14 cellular contexts compared by ENCODE assay signal in the genomic region with DNA sequence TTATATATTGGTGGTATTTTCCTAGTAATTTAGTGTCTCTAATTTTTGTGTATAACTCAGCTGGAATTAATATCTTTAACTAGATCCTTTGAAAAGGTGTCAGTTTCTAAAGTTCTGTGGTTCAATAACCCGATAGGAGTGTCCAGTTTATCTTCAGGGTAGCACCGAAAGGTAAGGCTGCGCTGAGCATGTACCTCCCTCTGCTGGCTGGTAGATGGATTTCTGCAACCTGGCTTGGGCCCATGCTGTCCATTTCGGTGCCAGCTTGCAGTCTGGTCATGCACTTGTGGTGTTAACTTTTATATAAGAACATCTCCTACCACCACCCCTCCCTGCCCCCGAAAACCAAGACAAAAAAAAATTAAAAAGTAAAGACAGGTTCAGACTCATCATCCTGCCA. TPM values are rescaled to one million over a fixed set of nuclear protein-coding genes. Genes with fewer than 3 reads are reported as not detected.
A peak's percentile ranks its signal among the peaks of the same experiment; 100 is the strongest.
DNase-seq lines count a peak whose midpoint lies in the region; ATAC-seq, FAIRE-seq and TF ChIP-seq lines count a peak whose summit lies in the region.
"Had no signal": no experiment of that assay in that cellular context is flagged by ENCODE, and none has a peak within 500 bp of the region (broad histone marks: within the 10 kb centered on the region; RNA-seq: fewer than 3 reads in every experiment).

No MANE protein-coding gene starts in this region.

- H3K79me2 ChIP-seq in PC-3 (ENCODE audit: low read length) (no peaks in the 10 kb centered on the region), osteoblast (ENCODE audit: insufficient read depth, low read length) (no peaks in the 10 kb centered on the region)

- no peak for FAIRE-seq in kidney (lab: Jason Lieb, UNC)
- FAIRE-seq: endometrium had no signal

- H4K20me1 ChIP-seq in PC-3 (ENCODE audit: low read length) (no peaks in the 10 kb centered on the region), osteoblast (ENCODE audit: insufficient read depth, low read length) (peaks cover 8% of the 10 kb centered on the region)

- H3F3A ChIP-seq in PC-3 (ENCODE audit: low read length, unreplicated experiment): no peaks in the 10 kb centered on the region

- peak; percentile 63; the same call in 1 of the 2 replicates for ATAC-seq in PC-3
- ATAC-seq in HG03159 (IDR thresholded peaks at IDR 0.05; ENCODE audit: unreplicated experiment): no peak

- CTCF ChIA-PET in PC-3 (lab: Charles Lee): interaction anchor here (1.3 kb wide), 1 partner anchor 26 kb away, joined by 3 read pairs; no protein-coding TSS in a partner anchor

- peak; percentile 60 for TF ChIP-seq CTCF in PC-3 (conservative IDR thresholded peaks at IDR 0.05; ENCODE audit: low read depth, low read length)
- peak; percentile 44 for TF ChIP-seq CTCF in osteoblast (IDR thresholded peaks at IDR 0.05; ENCODE audit: extremely low read depth, low read depth, low read length)
- no peak for TF ChIP-seq CTCF in kidney (IDR thresholded peaks at IDR 0.05; ENCODE audit: borderline replicate concordance, extremely low read depth, insufficient read depth)

- no peaks in the 10 kb centered on the region for H3K4me1 ChIP-seq in PC-3 (ENCODE audit: insufficient read depth, low read length)
- H3K4me1 ChIP-seq in osteoblast (ENCODE audit: insufficient read depth, low read length): no peaks in the 10 kb centered on the region
- H3K4me1 ChIP-seq in kidney (ENCODE audit: control insufficient read depth in 1 of 2, insufficient read depth in 1 of 2, low read depth in 1 of 2, low read length in 2 of 2): no peaks in the 10 kb centered on the region

- POLR2A ChIA-PET in PC-3 (lab: Charles Lee; ENCODE audit: unreplicated experiment): no interaction called here

- no TSS peak for BruUV-seq in PC-3 (replicated peaks; lab: Mats Ljungman, UMichigan)

- H3K9me3 ChIP-seq in PC-3 (ENCODE audit: low read length) (no peaks in the 10 kb centered on the region), osteoblast (ENCODE audit: low read depth, low read length) (no peaks in the 10 kb centered on the region), kidney (ENCODE audit: control insufficient read depth in 1 of 2, low read length in 2 of 2) (no peaks in the 10 kb centered on the region)

- no peak overlapping the region for H3K9ac ChIP-seq in PC-3 (ENCODE audit: low read length)
- H3K9ac ChIP-seq in kidney (ENCODE audit: low read length in 2 of 2): no peak overlapping the region

- H3K9me2 ChIP-seq in PC-3 (replicated peaks; ENCODE audit: low read length): no peaks in the 10 kb centered on the region

- no peaks in the 10 kb centered on the region for H3K27me3 ChIP-seq in PC-3 (ENCODE audit: low read length)
- H3K27me3 ChIP-seq in osteoblast (ENCODE audit: insufficient read depth, low read length): no peaks in the 10 kb centered on the region

- H2AFZ ChIP-seq in PC-3 (ENCODE audit: low read length) (no peak overlapping the region), osteoblast (ENCODE audit: low read length) (no peak overlapping the region)

- DNase-seq in ELR (ENCODE audit: low read depth): peak; percentile 22
- peak; percentile 39 for DNase-seq in PC-3
- DNase-seq in erythroblast (lab: John Stamatoyannopoulos, UW): peak; percentile 12 to 13
- DNase-seq in osteoblast (ENCODE audit: insufficient read length, low spot score, missing footprints): no peak
- DNase-seq in kidney: no peak
- no peak for DNase-seq in activated CD8-positive, alpha-beta memory T cell treated with anti-CD3 and anti-CD28 coated beads, Interleukin-2, amount 50 U/mL, for 48 hours
- no peak for DNase-seq in DMS153 (lab: John Stamatoyannopoulos, UW)
- DNase-seq: activated naive CD4-positive, alpha-beta T cell treated with anti-CD3 and anti-CD28 coated beads for 36 hours; Karpas-422; stimulated activated CD4-positive, alpha-beta T cell treated with anti-CD3 and anti-CD28 coated beads, Interleukin-12 subunit alpha, Interleukin-12 subunit beta, amount 100 ng/mL, for 4 hours; stimulated activated naive CD4-positive, alpha-beta T cell; T1000 had no signal

- H3K27ac ChIP-seq in PC-3 (ENCODE audit: low read length): no peak overlapping the region
- H3K27ac ChIP-seq in osteoblast (ENCODE audit: low read depth, low read length): no peak overlapping the region
- no peak overlapping the region for H3K27ac ChIP-seq in kidney (ENCODE audit: low read depth in 2 of 2, low read length in 2 of 2)

- H3K4me2 ChIP-seq in PC-3 (ENCODE audit: low read length): no peak overlapping the region
- no peak overlapping the region for H3K4me2 ChIP-seq in osteoblast (ENCODE audit: insufficient read depth, low read length)

- intact Hi-C loops in PC-3 (cut with micrococcal nuclease) (no loop called here), kidney (cut with DNase I) (no loop called here)

- TF ChIP-seq POLR2A in erythroblast (IDR thresholded peaks at IDR 0.05; ENCODE audit: low read length): no peak

- no peak overlapping the region for H3K4me3 ChIP-seq in PC-3 (ENCODE audit: low read length)
- H3K4me3 ChIP-seq in osteoblast (ENCODE audit: insufficient read depth, low read length): no peak overlapping the region
- H3K4me3 ChIP-seq in kidney (ENCODE audit: low read length in 2 of 2): no peak overlapping the region

- peaks cover 4% of the 10 kb centered on the region; the same call in 1 of the 2 replicates for H3K36me3 ChIP-seq in PC-3 (ENCODE audit: low read depth, low read length)
- H3K36me3 ChIP-seq in osteoblast (ENCODE audit: insufficient read depth, low read length): peaks cover 19% of the 10 kb centered on the region
- H3K36me3 ChIP-seq in kidney (ENCODE audit: control insufficient read depth in 1 of 2, insufficient read depth in 2 of 2, low read length in 2 of 2): peaks cover 8 to 16% of the 10 kb centered on the region in 2 donors

RNA-seq across cellular contexts. Expression of a gene that starts 24.7 kb away (rescaled TPM):
- total RNA-seq in PC-3 (2014; rRNA removed) (74.2 and 77.0 TPM in 2 replicates), osteoblast (174 and 194 TPM in 2 replicates), kidney (54.1 TPM)
- polyA plus RNA-seq in kidney (ENCODE audit: insufficient read depth, low read depth, low replicate concordance): 29.8 TPM

RNA-seq across cellular contexts. Expression of a gene that starts 54.1 kb away (rescaled TPM):
- total RNA-seq in PC-3 (2014; rRNA removed) (3.8 and 7.5 TPM in 2 replicates), osteoblast (21.0 and 27.1 TPM in 2 replicates), kidney (39.0 TPM)
- 11.4 TPM for polyA plus RNA-seq in kidney (ENCODE audit: insufficient read depth, low read depth, low replicate concordance)

Comparison
In these comparisons a context has a peak if more than half of its experiments do, and no peak if none do; other contexts are left out.
1. DNase-seq: peak in ELR (single experiment), PC-3 (single experiment) and erythroblast (2 of 2); none in osteoblast (single experiment), kidney (single experiment), activated CD8-positive, alpha-beta memory T cell treated with anti-CD3 and anti-CD28 coated beads, Interleukin-2, amount 50 U/mL, for 48 hours (single experiment) and DMS153 (single experiment).